ENCODE assay signal across 9 cellular contexts in genomic region chr18:61569176-61569892, GRCh38.
DNase-seq lines count a peak whose midpoint lies in the region; ATAC-seq and TF ChIP-seq lines count a peak whose summit lies in the region.
"Had no signal": no experiment of that assay in that cellular context is flagged by ENCODE, and none has a peak within 500 bp of the region (broad histone marks: within the 10 kb centered on the region; RNA-seq: fewer than 3 reads in every experiment).

No MANE protein-coding gene starts in this region.

- no peak for ATAC-seq in HG03025 (IDR thresholded peaks at IDR 0.05; ENCODE audit: low FRiP score, unreplicated experiment)
- ATAC-seq in GM21786 (IDR thresholded peaks at IDR 0.05; ENCODE audit: unreplicated experiment): no peak
- no peak for ATAC-seq in GM18498 (IDR thresholded peaks at IDR 0.05; ENCODE audit: unreplicated experiment)

- in situ Hi-C loops in astrocyte of the spinal cord (cut with HindIII; ENCODE audit: low sequenced_read_pairs): no loop called here

- no peaks in the 10 kb centered on the region for H3K27me3 ChIP-seq in right atrium auricular region
- H3K27me3 ChIP-seq: BE2C had no signal

- no peak overlapping the region for H3K4me3 ChIP-seq in astrocyte of the spinal cord (ENCODE audit: low read depth, low read length)
- H3K4me3 ChIP-seq in right atrium auricular region: no peak overlapping the region

- peak overlapping the region; percentile 19 to 78 for H3K27ac ChIP-seq in right atrium auricular region

- TF ChIP-seq CTCF in astrocyte of the spinal cord (IDR thresholded peaks at IDR 0.05; ENCODE audit: low read depth, low read length): no peak
- TF ChIP-seq CTCF in right atrium auricular region (IDR thresholded peaks at IDR 0.05): no peak

- peaks cover 0 to 18% of the 10 kb centered on the region in 2 donors for H3K4me1 ChIP-seq in right atrium auricular region
- H3K4me1 ChIP-seq: BE2C had no signal

- H3K9me3 ChIP-seq in right atrium auricular region: no peaks in the 10 kb centered on the region
- H3K9me3 ChIP-seq: BE2C had no signal

- H3K36me3 ChIP-seq in right atrium auricular region: no peaks in the 10 kb centered on the region
- H3K36me3 ChIP-seq: BE2C had no signal

- DNase-seq in A172 (ENCODE audit: low spot score): peak; percentile 61
- peak; percentile 50 for DNase-seq in HPDE6-E6E7 (ENCODE audit: extremely low spot score)
- DNase-seq in astrocyte of the spinal cord (ENCODE audit: low read depth, low spot score): peak; percentile 80
- no peak for DNase-seq in right atrium auricular region (ENCODE audit: low spot score)
- DNase-seq in NCI-H748 treated with DMSO at 0.1 percent for 48 hours (lab: John Stamatoyannopoulos, UW): no peak
- DNase-seq: BE2C had no signal

Comparison
In these comparisons a context has a peak if more than half of its experiments do, and no peak if none do; other contexts are left out.
1. DNase-seq: peak in A172 (single experiment), HPDE6-E6E7 (single experiment) and astrocyte of the spinal cord (single experiment); none in right atrium auricular region (single experiment) and NCI-H748 treated with DMSO at 0.1 percent for 48 hours (single experiment).